In the genomic region with DNA sequence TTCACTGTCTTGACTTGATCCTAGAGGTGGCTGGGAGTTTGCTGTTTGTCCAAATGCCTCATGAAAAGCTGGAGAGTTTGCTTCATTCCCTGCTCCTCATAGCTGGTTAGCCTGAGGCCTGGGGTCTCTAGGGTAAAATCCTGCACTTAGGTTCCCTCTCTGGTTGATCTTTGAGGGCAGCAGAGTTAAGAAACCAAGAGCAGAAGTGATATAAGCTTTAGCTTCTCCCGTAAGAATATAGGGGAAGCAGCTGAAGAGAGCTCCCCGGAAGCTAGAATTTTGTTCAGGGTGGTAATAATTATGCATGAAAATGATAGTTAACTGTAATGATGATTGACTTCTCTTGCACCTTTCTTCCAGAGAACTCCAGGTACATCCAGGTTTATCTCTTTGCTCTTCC, we compare ENCODE assay signal across 1 cellular context.
TF ChIP-seq lines count a peak whose summit lies in the region.

No MANE protein-coding gene starts in this region.

TF ChIP-seq in H1, 55 proteins besides CTCF, POLR2A, EP300 and RAD21:
- TF ChIP-seq CREB1 (IDR thresholded peaks at IDR 0.05) = no peak
- TF ChIP-seq, protein P1, sequence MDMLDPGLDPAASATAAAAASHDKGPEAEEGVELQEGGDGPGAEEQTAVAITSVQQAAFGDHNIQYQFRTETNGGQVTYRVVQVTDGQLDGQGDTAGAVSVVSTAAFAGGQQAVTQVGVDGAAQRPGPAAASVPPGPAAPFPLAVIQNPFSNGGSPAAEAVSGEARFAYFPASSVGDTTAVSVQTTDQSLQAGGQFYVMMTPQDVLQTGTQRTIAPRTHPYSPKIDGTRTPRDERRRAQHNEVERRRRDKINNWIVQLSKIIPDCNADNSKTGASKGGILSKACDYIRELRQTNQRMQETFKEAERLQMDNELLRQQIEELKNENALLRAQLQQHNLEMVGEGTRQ (IDR thresholded peaks at IDR 0.05; ENCODE audit: low read length) = no peak
- TF ChIP-seq, protein P2, sequence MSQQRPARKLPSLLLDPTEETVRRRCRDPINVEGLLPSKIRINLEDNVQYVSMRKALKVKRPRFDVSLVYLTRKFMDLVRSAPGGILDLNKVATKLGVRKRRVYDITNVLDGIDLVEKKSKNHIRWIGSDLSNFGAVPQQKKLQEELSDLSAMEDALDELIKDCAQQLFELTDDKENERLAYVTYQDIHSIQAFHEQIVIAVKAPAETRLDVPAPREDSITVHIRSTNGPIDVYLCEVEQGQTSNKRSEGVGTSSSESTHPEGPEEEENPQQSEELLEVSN (IDR thresholded peaks at IDR 0.05) = no peak
- no peak for TF ChIP-seq CHD2 (IDR thresholded peaks at IDR 0.05; ENCODE audit: low read length)
- TF ChIP-seq TAF1 (IDR thresholded peaks at IDR 0.05; ENCODE audit: low read depth, low read length) = no peak
- TF ChIP-seq BRCA1 (IDR thresholded peaks at IDR 0.05; ENCODE audit: low read depth, low read length) = no peak
- no peak for TF ChIP-seq PHF8 (conservative IDR thresholded peaks at IDR 0.05; ENCODE audit: low read depth, low read length)
- TF ChIP-seq TAF7 (optimal IDR thresholded peaks at IDR 0.05; ENCODE audit: borderline replicate concordance, low read depth, low read length) = no peak
- no peak for TF ChIP-seq KDM1A (IDR thresholded peaks at IDR 0.05; ENCODE audit: borderline replicate concordance, low read length)
- TF ChIP-seq SIX5 (IDR thresholded peaks at IDR 0.05; ENCODE audit: low read depth, low read length) = no peak
- no peak for TF ChIP-seq YY1 (IDR thresholded peaks at IDR 0.05; ENCODE audit: low read depth, low read length)
- no peak for TF ChIP-seq HDAC6 (IDR thresholded peaks at IDR 0.05; ENCODE audit: low read depth, low read length)
TF ChIP-seq in H1: peak in this region for 0.
